In genomic region chr2:161905389-161906046, GRCh38 we compare ENCODE assay signal across 9 cellular contexts.
A peak's percentile ranks its signal among the peaks of the same experiment; 100 is the strongest.
DNase-seq lines count a peak whose midpoint lies in the region; ATAC-seq, FAIRE-seq and TF ChIP-seq lines count a peak whose summit lies in the region.
"Had no signal": no experiment of that assay in that cellular context is flagged by ENCODE, and none has a peak within 500 bp of the region (broad histone marks: within the 10 kb centered on the region; RNA-seq: fewer than 3 reads in every experiment).

No MANE protein-coding gene starts in this region.

- TF ChIP-seq RAD21 in A549 (conservative IDR thresholded peaks at IDR 0.05 in 1 of 2, IDR thresholded peaks at IDR 0.05 in 1 of 2): no peak

- no peaks in the 10 kb centered on the region for H3K36me3 Mint-ChIP-seq in naive thymus-derived CD8-positive, alpha-beta T cell
- no peaks in the 10 kb centered on the region for H3K36me3 Mint-ChIP-seq in CD14-positive monocyte
- H3K36me3 Mint-ChIP-seq: activated naive CD8-positive, alpha-beta T cell had no signal

- no peak for TF ChIP-seq EP300 in A549 (IDR thresholded peaks at IDR 0.05)

- no peak overlapping the region for H3K27ac ChIP-seq in A549

- H3K9me3 ChIP-seq in A549: no peaks in the 10 kb centered on the region

- TF ChIP-seq POLR2A in A549 (IDR thresholded peaks at IDR 0.05; ENCODE audit: low read length): no peak

- TF ChIP-seq CTCF in A549 (IDR thresholded peaks at IDR 0.05) (no peak), epithelial cell of esophagus (IDR thresholded peaks at IDR 0.05; ENCODE audit: insufficient read depth, low read depth, low read length, missing control alignments) (no peak), CD14-positive monocyte (IDR thresholded peaks at IDR 0.05) (no peak)

- peaks cover 0 to 7% (median 3%) of the 10 kb centered on the region in 5 donors for H3K27me3 Mint-ChIP-seq in naive thymus-derived CD8-positive, alpha-beta T cell
- H3K27me3 Mint-ChIP-seq in CD14-positive monocyte (ENCODE audit: low read depth in 3 of 3): peaks cover 0 to 1% (median 0%) of the 10 kb centered on the region in 3 donors
- H3K27me3 Mint-ChIP-seq: activated naive CD8-positive, alpha-beta T cell had no signal

- no peak overlapping the region for H3K4me3 ChIP-seq in A549
- no peak overlapping the region for H3K4me3 ChIP-seq in epithelial cell of esophagus (ENCODE audit: low read length)

- peak in 1 of 2 experiments; percentile 9 for DNase-seq in A549 (ENCODE audit: low read depth in 1 of 2, low spot score in 1 of 2)
- DNase-seq in NCI-H2196 (lab: John Stamatoyannopoulos, UW; ENCODE audit: unreplicated experiment): peak; percentile 63
- peak; percentile 59 for DNase-seq in epithelial cell of esophagus (ENCODE audit: low read depth)
- no peak for DNase-seq in T-helper 9 cell
- no peak for DNase-seq in naive thymus-derived CD8-positive, alpha-beta T cell
- no peak for DNase-seq in CD14-positive monocyte (ENCODE audit: low spot score)

- H3K27ac Mint-ChIP-seq in naive thymus-derived CD8-positive, alpha-beta T cell: peak overlapping the region in 2 of 10 donors; percentile 9 to 53
- no peak overlapping the region for H3K27ac Mint-ChIP-seq in CD14-positive monocyte
- H3K27ac Mint-ChIP-seq: activated naive CD8-positive, alpha-beta T cell had no signal

- H3K4me2 ChIP-seq in A549: peak overlapping the region; percentile 19; the same call in 1 of the 3 replicates

- no peaks in the 10 kb centered on the region for H3K9me3 Mint-ChIP-seq in naive thymus-derived CD8-positive, alpha-beta T cell
- H3K9me3 Mint-ChIP-seq in CD14-positive monocyte: peaks cover 0 to 2% (median 0%) of the 10 kb centered on the region in 7 donors

- 0 out of 6 replicates have a peak, but pooled peaks have one; percentile 23 to 47 for ATAC-seq in A549
- peak; percentile 90 for ATAC-seq in GM18511 (IDR thresholded peaks at IDR 0.05; ENCODE audit: unreplicated experiment)
- peak; percentile 87 for ATAC-seq in HG02938 (IDR thresholded peaks at IDR 0.05; ENCODE audit: unreplicated experiment)
- no peak for ATAC-seq in naive thymus-derived CD8-positive, alpha-beta T cell

- H3K4me1 Mint-ChIP-seq in naive thymus-derived CD8-positive, alpha-beta T cell: peaks cover 0 to 4% (median 2%) of the 10 kb centered on the region in 4 donors
- no peaks in the 10 kb centered on the region for H3K4me1 Mint-ChIP-seq in CD14-positive monocyte

- CTCF ChIA-PET in A549 (lab: Yijun Ruan, JAX): no interaction called here

- 14% methylated on average over 5 of the region's 5 CpGs for WGBS in A549 (ENCODE audit: missing lambda C conversion rate)

- H3K4me1 ChIP-seq in A549: no peaks in the 10 kb centered on the region

- POLR2A ChIA-PET in A549 (lab: Yijun Ruan, JAX): no interaction called here
- POLR2A ChIA-PET in naive thymus-derived CD8-positive, alpha-beta T cell (lab: Charles Lee): no interaction called here

- peak overlapping the region in 1 of 10 donors; percentile 11 for H3K4me3 Mint-ChIP-seq in naive thymus-derived CD8-positive, alpha-beta T cell
- H3K4me3 Mint-ChIP-seq in CD14-positive monocyte: no peak overlapping the region
- H3K4me3 Mint-ChIP-seq: activated naive CD8-positive, alpha-beta T cell had no signal

- no peak for FAIRE-seq in A549 (lab: Jason Lieb, UNC)

- intact Hi-C loops in CD14-positive monocyte (cut with micrococcal nuclease): no loop called here

TF ChIP-seq in A549, 52 proteins besides CTCF, POLR2A, EP300 and RAD21:
- TF ChIP-seq, protein P1, sequence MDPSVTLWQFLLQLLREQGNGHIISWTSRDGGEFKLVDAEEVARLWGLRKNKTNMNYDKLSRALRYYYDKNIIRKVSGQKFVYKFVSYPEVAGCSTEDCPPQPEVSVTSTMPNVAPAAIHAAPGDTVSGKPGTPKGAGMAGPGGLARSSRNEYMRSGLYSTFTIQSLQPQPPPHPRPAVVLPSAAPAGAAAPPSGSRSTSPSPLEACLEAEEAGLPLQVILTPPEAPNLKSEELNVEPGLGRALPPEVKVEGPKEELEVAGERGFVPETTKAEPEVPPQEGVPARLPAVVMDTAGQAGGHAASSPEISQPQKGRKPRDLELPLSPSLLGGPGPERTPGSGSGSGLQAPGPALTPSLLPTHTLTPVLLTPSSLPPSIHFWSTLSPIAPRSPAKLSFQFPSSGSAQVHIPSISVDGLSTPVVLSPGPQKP (IDR thresholded peaks at IDR 0.05; ENCODE audit: low read depth, low read length): no peak
- no peak for TF ChIP-seq GATA3 (IDR thresholded peaks at IDR 0.05; ENCODE audit: borderline replicate concordance)

Comparison
In these comparisons a context has a peak if more than half of its experiments do, and no peak if none do; other contexts are left out.
1. ATAC-seq: peak in A549 (2 of 2), GM18511 (single experiment) and HG02938 (single experiment); none in naive thymus-derived CD8-positive, alpha-beta T cell (0 of 2).
2. DNase-seq: peak in NCI-H2196 (single experiment) and epithelial cell of esophagus (single experiment); none in T-helper 9 cell (single experiment), naive thymus-derived CD8-positive, alpha-beta T cell (0 of 10) and CD14-positive monocyte (single experiment).